Comparison of ENCODE assay signal across 17 cellular contexts in the genomic region with DNA sequence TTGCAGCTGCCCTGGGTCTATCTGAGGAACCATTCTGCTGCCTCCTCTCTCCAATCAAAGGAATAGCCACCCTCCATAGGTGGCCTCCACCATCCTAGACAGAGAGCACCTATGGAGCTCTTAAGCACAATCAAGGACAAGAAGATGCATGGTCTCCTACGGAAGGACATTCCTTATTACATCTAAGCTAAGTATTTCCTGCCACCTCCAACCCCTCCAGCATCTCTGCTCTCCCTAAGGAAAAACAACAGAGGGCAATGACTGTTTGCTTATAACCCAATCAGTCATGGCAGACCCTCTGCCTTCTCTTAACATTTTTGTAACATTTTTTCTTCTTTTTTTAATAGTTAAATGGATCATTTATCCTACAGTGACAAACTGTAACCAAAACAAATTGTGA. TPM values are rescaled to one million over a fixed set of nuclear protein-coding genes. Genes with fewer than 3 reads are reported as not detected.
A peak's percentile ranks its signal among the peaks of the same experiment; 100 is the strongest.
DNase-seq lines count a peak whose midpoint lies in the region; ATAC-seq and TF ChIP-seq lines count a peak whose summit lies in the region.
"Had no signal": no experiment of that assay in that cellular context is flagged by ENCODE, and none has a peak within 500 bp of the region (broad histone marks: within the 10 kb centered on the region; RNA-seq: fewer than 3 reads in every experiment).

No MANE protein-coding gene starts in this region.

- H3K4me1 ChIP-seq in mesenchymal stem cell (ENCODE audit: control insufficient read depth, insufficient read depth, low read depth, low read length) (peaks cover 12% of the 10 kb centered on the region), PC-3 (ENCODE audit: insufficient read depth, low read length) (no peaks in the 10 kb centered on the region)
- H3K4me1 ChIP-seq: BE2C had no signal

- no peak overlapping the region for H3K27ac ChIP-seq in mesenchymal stem cell (ENCODE audit: low read length, poor library complexity, severe bottlenecking)
- no peak overlapping the region for H3K27ac ChIP-seq in PC-3 (ENCODE audit: low read length)

- H4K91ac ChIP-seq in mesenchymal stem cell (ENCODE audit: low read length) = no peak overlapping the region

- no peak overlapping the region for H2BK5ac ChIP-seq in mesenchymal stem cell (ENCODE audit: low read depth, low read length, poor library complexity, severe bottlenecking)

- no peak overlapping the region for H3K4me3 Mint-ChIP-seq in stimulated activated naive B cell treated with anti-CD40 and anti-IgM and Interleukin-4, amounts not matched to agents 10 μg/mL and 1 μg/mL and 100 μg/mL, for 72 hours
- no peak overlapping the region for H3K4me3 Mint-ChIP-seq in activated CD4-positive, alpha-beta T cell treated with anti-CD3 and anti-CD28 coated beads for 36 hours
- H3K4me3 Mint-ChIP-seq: CD4-positive, CD25-positive, alpha-beta regulatory T cell; H9 had no signal

- peak overlapping the region; percentile 51 for H3K27ac Mint-ChIP-seq in stimulated activated naive B cell treated with anti-CD40 and anti-IgM and Interleukin-4, amounts not matched to agents 10 μg/mL and 1 μg/mL and 100 μg/mL, for 72 hours
- H3K27ac Mint-ChIP-seq in activated CD4-positive, alpha-beta T cell treated with anti-CD3 and anti-CD28 coated beads for 36 hours = no peak overlapping the region
- H3K27ac Mint-ChIP-seq: CD4-positive, CD25-positive, alpha-beta regulatory T cell; H9 had no signal

- H3K27me3 ChIP-seq in mesenchymal stem cell (ENCODE audit: control insufficient read depth in 1 of 2, insufficient read depth in 1 of 2, low read length in 2 of 2) (no peaks in the 10 kb centered on the region), PC-3 (ENCODE audit: low read length) (no peaks in the 10 kb centered on the region)

- DNase-seq in ELR (ENCODE audit: low read depth) (peak; percentile 30), RPMI7951 (ENCODE audit: low read depth) (peak; percentile 14), mesenchymal stem cell (no peak), PC-3 (no peak), posterior cingulate gyrus (no peak)
- DNase-seq in stimulated activated naive B cell treated with anti-CD40 and anti-IgM and Interleukin-4, amounts not matched to agents 10 μg/mL and 1 μg/mL and 100 μg/mL, for 72 hours = no peak
- DNase-seq in activated CD4-positive, alpha-beta T cell treated with anti-CD3 and anti-CD28 coated beads for 36 hours = no peak
- DNase-seq: ACHN; BE2C; C1 segment of cervical spinal cord; CD4-positive, CD25-positive, alpha-beta regulatory T cell; CD8-positive, alpha-beta memory T cell; COR-L47; GF-D8; H9 had no signal

- peak overlapping the region; percentile 11 for H2AK5ac ChIP-seq in mesenchymal stem cell (ENCODE audit: low read length, severe bottlenecking)

- H3K79me2 ChIP-seq in PC-3 (ENCODE audit: low read length) = no peaks in the 10 kb centered on the region

- no peak for TF ChIP-seq CTCF in PC-3 (conservative IDR thresholded peaks at IDR 0.05; ENCODE audit: low read depth, low read length)

- no peaks in the 10 kb centered on the region for H3K4me1 Mint-ChIP-seq in stimulated activated naive B cell treated with anti-CD40 and anti-IgM and Interleukin-4, amounts not matched to agents 10 μg/mL and 1 μg/mL and 100 μg/mL, for 72 hours
- no peaks in the 10 kb centered on the region for H3K4me1 Mint-ChIP-seq in activated CD4-positive, alpha-beta T cell treated with anti-CD3 and anti-CD28 coated beads for 36 hours
- H3K4me1 Mint-ChIP-seq: CD4-positive, CD25-positive, alpha-beta regulatory T cell; CD8-positive, alpha-beta memory T cell had no signal

- POLR2A ChIA-PET in PC-3 (lab: Charles Lee; ENCODE audit: unreplicated experiment) = no interaction called here
- POLR2A ChIA-PET in activated CD4-positive, alpha-beta T cell treated with anti-CD3 and anti-CD28 coated beads for 36 hours (lab: Charles Lee) = no interaction called here

- H4K8ac ChIP-seq in mesenchymal stem cell (ENCODE audit: low read length) = no peak overlapping the region

- H3F3A ChIP-seq in PC-3 (ENCODE audit: low read length, unreplicated experiment) = no peaks in the 10 kb centered on the region

- no TSS peak for BruUV-seq in PC-3 (replicated peaks; lab: Mats Ljungman, UMichigan)

- H3K9me2 ChIP-seq in PC-3 (replicated peaks; ENCODE audit: low read length) = no peaks in the 10 kb centered on the region

- no peaks in the 10 kb centered on the region for H3K36me3 ChIP-seq in mesenchymal stem cell (ENCODE audit: control insufficient read depth in 1 of 2, insufficient read depth in 2 of 2, low read depth in 1 of 2, low read length in 2 of 2)
- H3K36me3 ChIP-seq in PC-3 (ENCODE audit: low read depth, low read length) = no peaks in the 10 kb centered on the region
- H3K36me3 ChIP-seq: BE2C had no signal

- no peaks in the 10 kb centered on the region for H3K9me3 Mint-ChIP-seq in stimulated activated naive B cell treated with anti-CD40 and anti-IgM and Interleukin-4, amounts not matched to agents 10 μg/mL and 1 μg/mL and 100 μg/mL, for 72 hours
- H3K9me3 Mint-ChIP-seq in activated CD4-positive, alpha-beta T cell treated with anti-CD3 and anti-CD28 coated beads for 36 hours (ENCODE audit: low read depth) = no peaks in the 10 kb centered on the region
- H3K9me3 Mint-ChIP-seq: CD4-positive, CD25-positive, alpha-beta regulatory T cell; CD8-positive, alpha-beta memory T cell; H9 had no signal

- peaks cover 0 to 6% of the 10 kb centered on the region in 2 donors for H3K27me3 Mint-ChIP-seq in stimulated activated naive B cell treated with anti-CD40 and anti-IgM and Interleukin-4, amounts not matched to agents 10 μg/mL and 1 μg/mL and 100 μg/mL, for 72 hours
- no peaks in the 10 kb centered on the region for H3K27me3 Mint-ChIP-seq in activated CD4-positive, alpha-beta T cell treated with anti-CD3 and anti-CD28 coated beads for 36 hours
- H3K27me3 Mint-ChIP-seq: CD8-positive, alpha-beta memory T cell had no signal

- no peaks in the 10 kb centered on the region for H3K79me1 ChIP-seq in mesenchymal stem cell (replicated peaks; ENCODE audit: low read length, poor library complexity, severe bottlenecking)

- H3K36me3 Mint-ChIP-seq in stimulated activated naive B cell treated with anti-CD40 and anti-IgM and Interleukin-4, amounts not matched to agents 10 μg/mL and 1 μg/mL and 100 μg/mL, for 72 hours = no peaks in the 10 kb centered on the region
- H3K36me3 Mint-ChIP-seq in activated CD4-positive, alpha-beta T cell treated with anti-CD3 and anti-CD28 coated beads for 36 hours (ENCODE audit: low read depth) = no peaks in the 10 kb centered on the region
- H3K36me3 Mint-ChIP-seq: CD4-positive, CD25-positive, alpha-beta regulatory T cell; CD8-positive, alpha-beta memory T cell had no signal

- H3K9me3 ChIP-seq in mesenchymal stem cell (ENCODE audit: control insufficient read depth, low read length) (no peaks in the 10 kb centered on the region), PC-3 (ENCODE audit: low read length) (no peaks in the 10 kb centered on the region)
- H3K9me3 ChIP-seq: BE2C had no signal

- no peak overlapping the region for H2BK15ac ChIP-seq in mesenchymal stem cell (ENCODE audit: low read depth, poor library complexity, severe bottlenecking)

- no peak overlapping the region for H3K4me3 ChIP-seq in mesenchymal stem cell (ENCODE audit: insufficient read depth in 1 of 2, low read depth in 1 of 2, low read length in 2 of 2)
- H3K4me3 ChIP-seq in PC-3 (ENCODE audit: low read length) = no peak overlapping the region

- ATAC-seq in stimulated activated naive B cell treated with anti-CD40 and anti-IgM and Interleukin-4, amounts not matched to agents 10 μg/mL and 1 μg/mL and 100 μg/mL, for 72 hours (replicated peaks) = no peak
- no peak for ATAC-seq in PC-3
- no peak for ATAC-seq in activated CD4-positive, alpha-beta T cell treated with anti-CD3 and anti-CD28 coated beads for 36 hours

- no peak overlapping the region for H3K14ac ChIP-seq in mesenchymal stem cell (ENCODE audit: low read length in 2 of 2)

- H3K18ac ChIP-seq in mesenchymal stem cell (ENCODE audit: low read depth in 1 of 2, low read length in 2 of 2) = no peak overlapping the region

- CTCF ChIA-PET in PC-3 (lab: Charles Lee) = interaction anchor here (0.6 kb wide), 2 partner anchors 58 to 60 kb away, joined by 3 to 4 read pairs; no protein-coding TSS in a partner anchor
- CTCF ChIA-PET in activated CD4-positive, alpha-beta T cell treated with anti-CD3 and anti-CD28 coated beads for 36 hours (lab: Charles Lee) = interaction anchor here (0.6 to 3.7 kb wide), 10 partner anchors 10 to 395 kb away, joined by 3 to 28 read pairs (median 3); a partner anchor contains a TSS

- H3K23ac ChIP-seq in mesenchymal stem cell (ENCODE audit: low read length in 2 of 2) = no peak overlapping the region

- WGBS in mesenchymal stem cell = 41% methylated on average over 1 of the region's 1 CpG

- H3K9ac ChIP-seq in mesenchymal stem cell (ENCODE audit: low read length) (no peak overlapping the region), PC-3 (ENCODE audit: low read length) (no peak overlapping the region)

- H3K4me2 ChIP-seq in mesenchymal stem cell (ENCODE audit: low read length, poor library complexity, severe bottlenecking) (no peak overlapping the region), PC-3 (ENCODE audit: low read length) (no peak overlapping the region)

- H2AFZ ChIP-seq in mesenchymal stem cell (ENCODE audit: low read depth, low read length) (no peak overlapping the region), PC-3 (ENCODE audit: low read length) (no peak overlapping the region)

- H2BK12ac ChIP-seq in mesenchymal stem cell (ENCODE audit: low read length in 2 of 2) = no peak overlapping the region

- H3K4ac ChIP-seq in mesenchymal stem cell (ENCODE audit: low read depth in 1 of 2, low read length in 2 of 2) = no peak overlapping the region

- no peaks in the 10 kb centered on the region for H4K20me1 ChIP-seq in PC-3 (ENCODE audit: low read length)

- H2BK120ac ChIP-seq in mesenchymal stem cell (ENCODE audit: low read depth, low read length) = no peak overlapping the region

- intact Hi-C loops in PC-3 (cut with micrococcal nuclease) = loop anchor here (1.0 to 10.0 kb wide), 4 partner anchors 53 to 344 kb away; a partner anchor contains a TSS
- intact Hi-C loops in posterior cingulate gyrus (cut with DNase I) = loop anchor here (10.0 kb wide), 1 partner anchor 196 kb away; no protein-coding TSS in a partner anchor
- intact Hi-C loops in activated CD4-positive, alpha-beta T cell treated with anti-CD3 and anti-CD28 coated beads for 36 hours (cut with DNase I, micrococcal nuclease) = loop anchor here (1.0 to 10.0 kb wide), 4 partner anchors 193 to 744 kb away; no protein-coding TSS in a partner anchor

RNA-seq across cellular contexts. Expression of a gene that starts 14.8 kb away (rescaled TPM):
- total RNA-seq in RPMI7951 (2014; rRNA removed; shearing (Covaris generic)) = not detected in 2 replicates
- polyA plus RNA-seq in mesenchymal stem cell (2013, experiment 1 of 2) = not detected
- not detected for polyA plus RNA-seq in mesenchymal stem cell (2013, experiment 2 of 2)
- not detected in 2 replicates for total RNA-seq in PC-3 (2014; rRNA removed)
- total RNA-seq in activated CD4-positive, alpha-beta T cell treated with anti-CD3 and anti-CD28 coated beads for 36 hours = not detected
- total RNA-seq: CD4-positive, CD25-positive, alpha-beta regulatory T cell; CD8-positive, alpha-beta memory T cell; H1; H9; HT-29 had no signal
- polyA plus RNA-seq: CD4-positive, CD25-positive, alpha-beta regulatory T cell; CD8-positive, alpha-beta memory T cell; H1 had no signal

Comparison
In these comparisons a context has a peak if more than half of its experiments do, and no peak if none do; other contexts are left out.
1. DNase-seq: peak in ELR (single experiment) and RPMI7951 (single experiment); none in mesenchymal stem cell (single experiment), stimulated activated naive B cell treated with anti-CD40 and anti-IgM and Interleukin-4, amounts not matched to agents 10 μg/mL and 1 μg/mL and 100 μg/mL, for 72 hours (single experiment), PC-3 (single experiment), posterior cingulate gyrus (0 of 10) and activated CD4-positive, alpha-beta T cell treated with anti-CD3 and anti-CD28 coated beads for 36 hours (single experiment).